In genomic region chr10:117656385-117657367, GRCh38 we compare ENCODE assay signal across 11 cellular contexts.
A peak's percentile ranks its signal among the peaks of the same experiment; 100 is the strongest.
DNase-seq lines count a peak whose midpoint lies in the region; ATAC-seq and TF ChIP-seq lines count a peak whose summit lies in the region.
"Had no signal": no experiment of that assay in that cellular context is flagged by ENCODE, and none has a peak within 500 bp of the region (broad histone marks: within the 10 kb centered on the region; RNA-seq: fewer than 3 reads in every experiment).

No MANE protein-coding gene starts in this region.

- ATAC-seq in HG02798 (IDR thresholded peaks at IDR 0.05; ENCODE audit: poor library complexity, unreplicated experiment): peak; percentile 89
- peak; percentile 74 for ATAC-seq in HG03565 (IDR thresholded peaks at IDR 0.05; ENCODE audit: unreplicated experiment)

- intact Hi-C loops in CD14-positive monocyte (cut with micrococcal nuclease): no loop called here

- peak; percentile 60 for DNase-seq in GM13977 (ENCODE audit: low spot score)
- peak; percentile 43 for DNase-seq in GM19240 (ENCODE audit: insufficient read length, low spot score)
- no peak for DNase-seq in GM03348 (ENCODE audit: low spot score)
- DNase-seq in C1 segment of cervical spinal cord (lab: John Stamatoyannopoulos, UW): no peak
- no peak for DNase-seq in NOMO-1 treated with dmso at 0.1 percent for 144 hours (lab: John Stamatoyannopoulos, UW; ENCODE audit: unreplicated experiment)
- no peak for DNase-seq in CD14-positive monocyte (ENCODE audit: low spot score)
- DNase-seq: CD8-positive, alpha-beta memory T cell; GM23248; nucleus accumbens had no signal

- peaks cover 0 to 6% (median 0%) of the 10 kb centered on the region in 7 donors for H3K9me3 Mint-ChIP-seq in CD14-positive monocyte

- no peak overlapping the region for H3K27ac Mint-ChIP-seq in CD14-positive monocyte
- H3K27ac Mint-ChIP-seq: CD8-positive, alpha-beta memory T cell had no signal

- in situ Hi-C loops in GM13977 (cut with MboI; ENCODE audit: low pct_unique_long_range_greater_than_20kb, low sequenced_read_pairs, unreplicated experiment): no loop called here

- no peaks in the 10 kb centered on the region for H3K36me3 Mint-ChIP-seq in CD14-positive monocyte
- H3K36me3 Mint-ChIP-seq: CD8-positive, alpha-beta memory T cell had no signal

- no peak for TF ChIP-seq CTCF in GM13977 (IDR thresholded peaks at IDR 0.05; ENCODE audit: extremely low read depth, insufficient read depth, missing control alignments)
- TF ChIP-seq CTCF in CD14-positive monocyte (IDR thresholded peaks at IDR 0.05): no peak

- no peaks in the 10 kb centered on the region for H3K4me1 Mint-ChIP-seq in CD14-positive monocyte

- H3K27me3 Mint-ChIP-seq in CD14-positive monocyte (ENCODE audit: low read depth in 3 of 3): peaks cover 0 to 8% (median 1%) of the 10 kb centered on the region in 3 donors

- H3K4me3 Mint-ChIP-seq in CD14-positive monocyte: no peak overlapping the region
- H3K4me3 Mint-ChIP-seq: CD8-positive, alpha-beta memory T cell had no signal

Comparison
In these comparisons a context has a peak if more than half of its experiments do, and no peak if none do; other contexts are left out.
1. DNase-seq: peak in GM13977 (single experiment) and GM19240 (single experiment); none in GM03348 (single experiment), C1 segment of cervical spinal cord (0 of 14), NOMO-1 treated with dmso at 0.1 percent for 144 hours (single experiment) and CD14-positive monocyte (single experiment).